In the genomic region with DNA sequence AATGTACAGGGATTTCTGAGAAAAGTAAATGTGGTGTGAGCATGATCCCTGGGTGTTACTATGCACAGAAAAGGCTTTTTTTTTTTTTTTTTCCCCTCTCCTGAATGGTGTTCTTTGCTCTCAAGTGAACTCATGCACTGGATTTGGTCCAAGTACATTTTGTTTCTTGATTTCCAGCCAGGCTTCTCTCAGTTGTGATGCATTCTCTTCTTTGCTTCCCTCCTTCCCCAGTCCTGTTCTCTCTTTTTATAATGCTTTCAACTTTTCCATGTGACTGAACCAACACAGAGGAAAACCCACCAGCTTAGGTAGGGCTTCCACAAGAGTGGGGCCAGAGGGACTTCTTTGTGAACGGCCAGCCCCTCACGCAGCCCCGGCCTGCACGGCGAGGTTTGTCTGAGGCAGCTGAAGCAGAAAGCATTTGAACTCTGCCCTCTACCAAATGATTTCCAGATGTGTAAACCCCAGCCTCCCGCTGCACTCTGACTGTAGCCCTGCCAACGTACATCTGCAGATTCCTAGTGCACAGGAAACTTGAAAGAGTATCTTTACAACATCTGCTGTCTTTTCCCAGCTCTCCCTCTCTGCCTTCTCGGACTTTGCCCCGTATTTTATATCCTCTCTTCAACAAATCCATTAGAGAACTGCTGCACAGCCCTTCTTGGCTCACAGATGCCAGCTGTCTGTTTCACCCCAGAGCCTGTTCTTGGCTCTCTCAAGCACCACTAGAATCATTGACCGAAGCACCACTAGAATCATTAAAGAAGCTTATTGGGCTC, we compare ENCODE assay signal across 7 cellular contexts.
A peak's percentile ranks its signal among the peaks of the same experiment; 100 is the strongest.
DNase-seq lines count a peak whose midpoint lies in the region; ATAC-seq, FAIRE-seq and TF ChIP-seq lines count a peak whose summit lies in the region.

No MANE protein-coding gene starts in this region.

- no peaks in the 10 kb centered on the region for H3K27me3 ChIP-seq in bronchial epithelial cell (ENCODE audit: control insufficient read depth, insufficient read depth, low read length)
- H3K27me3 ChIP-seq in Karpas-422 (ENCODE audit: low read length) = no peaks in the 10 kb centered on the region

- H3K4me2 ChIP-seq in Karpas-422 (ENCODE audit: low read depth, low read length, poor library complexity, severe bottlenecking) = no peak overlapping the region

- FAIRE-seq in bronchial epithelial cell (lab: Jason Lieb, UNC) = peak; percentile 68

- no peak overlapping the region for H3K4me3 ChIP-seq in bronchial epithelial cell (ENCODE audit: low read depth, low read length)
- no peak overlapping the region for H3K4me3 ChIP-seq in Karpas-422 (ENCODE audit: low read length)

- H3K9me2 ChIP-seq in Karpas-422 (replicated peaks; ENCODE audit: insufficient read depth, low read length) = no peaks in the 10 kb centered on the region

- no peak for TF ChIP-seq CTCF in bronchial epithelial cell (IDR thresholded peaks at IDR 0.05; ENCODE audit: insufficient read depth, low read length, severe bottlenecking)
- TF ChIP-seq CTCF in activated CD8-positive, alpha-beta T cell treated with anti-CD3 and anti-CD28 coated beads for 36 hours (IDR thresholded peaks at IDR 0.05) = no peak

- H3K9me3 Mint-ChIP-seq in activated CD8-positive, alpha-beta T cell treated with anti-CD3 and anti-CD28 coated beads for 36 hours = peaks cover 5% of the 10 kb centered on the region

- H3K27ac Mint-ChIP-seq in activated CD8-positive, alpha-beta T cell treated with anti-CD3 and anti-CD28 coated beads for 36 hours = no peak overlapping the region

- DNase-seq in NCI-H1105 (lab: John Stamatoyannopoulos, UW) (peak; percentile 35), bronchial epithelial cell (ENCODE audit: low read depth) (peak; percentile 85), left colon (peak; percentile 56 to 78), superior temporal gyrus (ENCODE audit: extremely low spot score) (peak; percentile 99), Karpas-422 (no peak)
- no peak for DNase-seq in activated CD8-positive, alpha-beta T cell treated with anti-CD3 and anti-CD28 coated beads for 36 hours
- no peak for DNase-seq in stimulated activated naive CD4-positive, alpha-beta T cell (lab: John Stamatoyannopoulos, UW)

- H3K36me3 Mint-ChIP-seq in activated CD8-positive, alpha-beta T cell treated with anti-CD3 and anti-CD28 coated beads for 36 hours (ENCODE audit: low read depth) = no peaks in the 10 kb centered on the region

- intact Hi-C loops in left colon (cut with DNase I, micrococcal nuclease) = no loop called here
- intact Hi-C loops in activated CD8-positive, alpha-beta T cell treated with anti-CD3 and anti-CD28 coated beads for 36 hours (cut with micrococcal nuclease) = no loop called here

- H4K20me1 ChIP-seq in Karpas-422 (ENCODE audit: insufficient read depth, low read depth, low read length) = no peaks in the 10 kb centered on the region

- CTCF ChIA-PET in activated CD8-positive, alpha-beta T cell treated with anti-CD3 and anti-CD28 coated beads for 36 hours (lab: Charles Lee) = interaction anchor here (0.8 to 1.2 kb wide), 2 partner anchors 10 to 22 kb away, joined by 3 to 5 read pairs; no protein-coding TSS in a partner anchor

- no peaks in the 10 kb centered on the region for H3K4me1 ChIP-seq in Karpas-422 (ENCODE audit: low read length)

- H3K4me3 Mint-ChIP-seq in activated CD8-positive, alpha-beta T cell treated with anti-CD3 and anti-CD28 coated beads for 36 hours = no peak overlapping the region

- no peak overlapping the region for H3K27ac ChIP-seq in Karpas-422 (ENCODE audit: low read length)

- no peaks in the 10 kb centered on the region for H3K9me3 ChIP-seq in Karpas-422 (ENCODE audit: low read length)

- H3K36me3 ChIP-seq in bronchial epithelial cell (ENCODE audit: control insufficient read depth, insufficient read depth, low read length) (no peaks in the 10 kb centered on the region), Karpas-422 (ENCODE audit: insufficient read depth, low read length) (no peaks in the 10 kb centered on the region)

- no peak overlapping the region for H3K9ac ChIP-seq in Karpas-422 (ENCODE audit: low read length)

- no peak overlapping the region for H2AFZ ChIP-seq in Karpas-422 (ENCODE audit: low read length)

- no peaks in the 10 kb centered on the region for H3K27me3 Mint-ChIP-seq in activated CD8-positive, alpha-beta T cell treated with anti-CD3 and anti-CD28 coated beads for 36 hours

- POLR2A ChIA-PET in activated CD8-positive, alpha-beta T cell treated with anti-CD3 and anti-CD28 coated beads for 36 hours (lab: Charles Lee) = no interaction called here

- ATAC-seq in left colon = peak; percentile 97
- no peak for ATAC-seq in activated CD8-positive, alpha-beta T cell treated with anti-CD3 and anti-CD28 coated beads for 36 hours

- H3K4me1 Mint-ChIP-seq in activated CD8-positive, alpha-beta T cell treated with anti-CD3 and anti-CD28 coated beads for 36 hours (ENCODE audit: low read depth) = no peaks in the 10 kb centered on the region

- no peaks in the 10 kb centered on the region for H3K79me2 ChIP-seq in Karpas-422 (ENCODE audit: low read length)

Comparison
In these comparisons a context has a peak if more than half of its experiments do, and no peak if none do; other contexts are left out.
1. DNase-seq: peak in NCI-H1105 (single experiment), bronchial epithelial cell (single experiment), left colon (2 of 2) and superior temporal gyrus (single experiment); none in activated CD8-positive, alpha-beta T cell treated with anti-CD3 and anti-CD28 coated beads for 36 hours (single experiment), stimulated activated naive CD4-positive, alpha-beta T cell (0 of 6) and Karpas-422 (single experiment).